ENCODE assay signal across 13 cellular contexts in genomic region chr3:152436707-152437615, GRCh38.
DNase-seq lines count a peak whose midpoint lies in the region; ATAC-seq lines count a peak whose summit lies in the region.
"Had no signal": no experiment of that assay in that cellular context is flagged by ENCODE, and none has a peak within 500 bp of the region (broad histone marks: within the 10 kb centered on the region; RNA-seq: fewer than 3 reads in every experiment).

No MANE protein-coding gene starts in this region.

- peak overlapping the region; percentile 26 for H3K4me2 ChIP-seq in GM23248 (ENCODE audit: unreplicated experiment)

- H3K27ac Mint-ChIP-seq in T-helper 17 cell, result peak overlapping the region; percentile 69
- H3K27ac Mint-ChIP-seq in stimulated activated effector memory CD8-positive, alpha-beta T cell treated with anti-CD3 and anti-CD28 coated beads, Interleukin-12 subunit alpha, Interleukin-12 subunit beta, amount 100 ng/mL, for 72 hours, result peak overlapping the region; percentile 80

- in situ Hi-C loops in GM23248 (cut with MboI), result no loop called here

- no peaks in the 10 kb centered on the region for H4K20me1 ChIP-seq in GM23248 (ENCODE audit: insufficient read depth)

- peaks cover 40% of the 10 kb centered on the region for H3K4me1 Mint-ChIP-seq in T-helper 17 cell
- peaks cover 42% of the 10 kb centered on the region for H3K4me1 Mint-ChIP-seq in stimulated activated effector memory CD8-positive, alpha-beta T cell treated with anti-CD3 and anti-CD28 coated beads, Interleukin-12 subunit alpha, Interleukin-12 subunit beta, amount 100 ng/mL, for 72 hours

- H3K4me3 ChIP-seq in GM23248, result no peak overlapping the region
- H3K4me3 ChIP-seq: SJCRH30, tibial nerve had no signal

- peaks cover 26% of the 10 kb centered on the region for H3K36me3 ChIP-seq in GM23248 (ENCODE audit: low read depth)

- no peak for ATAC-seq in T-helper 17 cell
- peak; percentile 52 for ATAC-seq in left ventricle myocardium superior
- no peak for ATAC-seq in stimulated activated effector memory CD8-positive, alpha-beta T cell treated with anti-CD3 and anti-CD28 coated beads, Interleukin-12 subunit alpha, Interleukin-12 subunit beta, amount 100 ng/mL, for 72 hours

- 62 to 69% methylated on average over 7 of the region's 7 CpGs for WGBS in GM23248 (ENCODE audit: low coverage in 1 of 2, low lambda C conversion rate in 2 of 2, missing lambda C conversion rate in 2 of 2), 2 experiments

- H3K79me2 ChIP-seq in GM23248 (ENCODE audit: insufficient read depth), result peaks cover 100% of the 10 kb centered on the region

- H3K9me3 ChIP-seq in GM23248 (ENCODE audit: low read depth) (no peaks in the 10 kb centered on the region), T-helper 17 cell (ENCODE audit: control insufficient read depth, low read length, poor library complexity, severe bottlenecking) (no peaks in the 10 kb centered on the region)
- H3K9me3 ChIP-seq: SJCRH30 had no signal

- peaks cover 9% of the 10 kb centered on the region for H3K36me3 Mint-ChIP-seq in T-helper 17 cell (ENCODE audit: low read depth)
- peaks cover 68% of the 10 kb centered on the region for H3K36me3 Mint-ChIP-seq in stimulated activated effector memory CD8-positive, alpha-beta T cell treated with anti-CD3 and anti-CD28 coated beads, Interleukin-12 subunit alpha, Interleukin-12 subunit beta, amount 100 ng/mL, for 72 hours

- no peak overlapping the region for H3K27ac ChIP-seq in GM23248
- H3K27ac ChIP-seq: SJCRH30 had no signal

- no peaks in the 10 kb centered on the region for H3K27me3 ChIP-seq in GM23248 (replicated peaks; ENCODE audit: insufficient read depth)
- H3K27me3 ChIP-seq: SJCRH30, tibial nerve had no signal

- no peak overlapping the region for H3K9ac ChIP-seq in GM23248

- DNase-seq in GM23248, result peak; percentile 50
- no peak for DNase-seq in T-helper 17 cell
- no peak for DNase-seq in left ventricle myocardium superior
- no peak for DNase-seq in stimulated activated effector memory CD8-positive, alpha-beta T cell treated with anti-CD3 and anti-CD28 coated beads, Interleukin-12 subunit alpha, Interleukin-12 subunit beta, amount 100 ng/mL, for 72 hours (ENCODE audit: low spot score in 2 of 2)
- DNase-seq in kidney tubule cell (ENCODE audit: low spot score), result no peak
- no peak for DNase-seq in DMS153 (lab: John Stamatoyannopoulos, UW)
- DNase-seq in HK-2 (ENCODE audit: unreplicated experiment), result no peak
- no peak for DNase-seq in 8988T
- DNase-seq: activated T-cell treated with anti-CD3 and anti-CD28 coated beads, Interleukin-2, amount 50 U/mL, for 1 hour; NCI-H187; SJCRH30; stimulated activated CD4-positive, alpha-beta T cell treated with anti-CD3 and anti-CD28 coated beads, Interleukin-15, amount 100 ng/mL, for 24 hours had no signal

- no peak overlapping the region for H2AFZ ChIP-seq in GM23248

- H3K4me3 Mint-ChIP-seq in T-helper 17 cell, result peak overlapping the region; percentile 60
- no peak overlapping the region for H3K4me3 Mint-ChIP-seq in stimulated activated effector memory CD8-positive, alpha-beta T cell treated with anti-CD3 and anti-CD28 coated beads, Interleukin-12 subunit alpha, Interleukin-12 subunit beta, amount 100 ng/mL, for 72 hours

- peaks cover 28% of the 10 kb centered on the region for H3K4me1 ChIP-seq in GM23248 (ENCODE audit: insufficient read depth)
- H3K4me1 ChIP-seq: SJCRH30 had no signal

- no peaks in the 10 kb centered on the region for H3K27me3 Mint-ChIP-seq in T-helper 17 cell

- intact Hi-C loops in left ventricle myocardium superior (cut with micrococcal nuclease), result no loop called here

- H3F3A ChIP-seq in GM23248 (ENCODE audit: insufficient read depth), result peaks cover 37% of the 10 kb centered on the region; the same call in 1 of the 2 replicates

- no peaks in the 10 kb centered on the region for H3K9me2 ChIP-seq in GM23248 (ENCODE audit: insufficient read depth)

- H3K9me3 Mint-ChIP-seq in stimulated activated effector memory CD8-positive, alpha-beta T cell treated with anti-CD3 and anti-CD28 coated beads, Interleukin-12 subunit alpha, Interleukin-12 subunit beta, amount 100 ng/mL, for 72 hours, result peaks cover 3% of the 10 kb centered on the region
